ENCODE assay signal across 14 cellular contexts in genomic region chr1:24318238-24318987, GRCh38. TPM values are rescaled to one million over a fixed set of nuclear protein-coding genes. Genes with fewer than 3 reads are reported as not detected.
DNase-seq lines count a peak whose midpoint lies in the region; ATAC-seq and TF ChIP-seq lines count a peak whose summit lies in the region.
"Had no signal": no experiment of that assay in that cellular context is flagged by ENCODE, and none has a peak within 500 bp of the region (broad histone marks: within the 10 kb centered on the region; RNA-seq: fewer than 3 reads in every experiment).

No MANE protein-coding gene starts in this region.

- H3K27ac Mint-ChIP-seq in activated B cell treated with CpG ODN at 0.5 μM for 24 hours = peak overlapping the region; percentile 53

- no peak overlapping the region for H3K4me3 ChIP-seq in gastroesophageal sphincter
- H3K4me3 ChIP-seq in smooth muscle cell = no peak overlapping the region
- H3K4me3 ChIP-seq: heart right ventricle had no signal

- no peaks in the 10 kb centered on the region for H3K36me3 Mint-ChIP-seq in activated B cell treated with CpG ODN at 0.5 μM for 24 hours (ENCODE audit: low read depth)

- peaks cover 47% of the 10 kb centered on the region for H3K4me1 Mint-ChIP-seq in activated B cell treated with CpG ODN at 0.5 μM for 24 hours

- no peaks in the 10 kb centered on the region for H3K9me3 ChIP-seq in gastroesophageal sphincter
- H3K9me3 ChIP-seq in smooth muscle cell (replicated peaks; ENCODE audit: low read depth) = no peaks in the 10 kb centered on the region
- H3K9me3 ChIP-seq: heart right ventricle had no signal

- H3K79me2 ChIP-seq in smooth muscle cell (ENCODE audit: low read depth) = no peaks in the 10 kb centered on the region

- POLR2A ChIA-PET in activated B cell treated with CpG ODN at 0.5 μM for 24 hours (lab: Charles Lee) = interaction anchor here (0.6 kb wide), 1 partner anchor 1013 kb away, joined by 4 read pairs; no protein-coding TSS in a partner anchor

- no peaks in the 10 kb centered on the region for H4K20me1 ChIP-seq in smooth muscle cell (ENCODE audit: low read depth)

- H3K27me3 Mint-ChIP-seq in activated B cell treated with CpG ODN at 0.5 μM for 24 hours = peaks cover 35% of the 10 kb centered on the region

- H3K36me3 ChIP-seq in gastroesophageal sphincter (no peaks in the 10 kb centered on the region), smooth muscle cell (ENCODE audit: low read depth) (no peaks in the 10 kb centered on the region)
- H3K36me3 ChIP-seq: heart right ventricle had no signal

- 7 to 19% methylated on average over 2 to 3 of the region's 5 CpGs for WGBS in gastroesophageal sphincter (ENCODE audit: low coverage in 1 of 2), 2 donors
- 34% methylated on average over 5 of the region's 5 CpGs for WGBS in smooth muscle cell (ENCODE audit: low lambda C conversion rate)

- H3K27ac ChIP-seq in gastroesophageal sphincter (peak overlapping the region in 1 of 4 donors; percentile 38), smooth muscle cell (ENCODE audit: low read depth) (peak overlapping the region; percentile 8)
- H3K27ac ChIP-seq: heart right ventricle had no signal

- no peak overlapping the region for H3K9ac ChIP-seq in smooth muscle cell (ENCODE audit: low read depth)

- TF ChIP-seq CTCF in activated B cell treated with CpG ODN at 0.5 μM for 24 hours (IDR thresholded peaks at IDR 0.05) = no peak
- TF ChIP-seq CTCF in gastroesophageal sphincter (IDR thresholded peaks at IDR 0.05) = no peak
- TF ChIP-seq CTCF in smooth muscle cell (IDR thresholded peaks at IDR 0.05; ENCODE audit: borderline replicate concordance, insufficient read depth, poor library complexity, severe bottlenecking) = no peak

- CTCF ChIA-PET in activated B cell treated with CpG ODN at 0.5 μM for 24 hours (lab: Charles Lee) = interaction anchor here (1.9 kb wide), 1 partner anchor 73 kb away, joined by 4 read pairs; no protein-coding TSS in a partner anchor

- TF ChIP-seq POLR2A in gastroesophageal sphincter (IDR thresholded peaks at IDR 0.05) = no peak

- no peaks in the 10 kb centered on the region for H3K9me3 Mint-ChIP-seq in activated B cell treated with CpG ODN at 0.5 μM for 24 hours

- intact Hi-C loops in activated B cell treated with CpG ODN at 0.5 μM for 24 hours (cut with micrococcal nuclease) = no loop called here

- no peak overlapping the region for H2AFZ ChIP-seq in smooth muscle cell (ENCODE audit: low read depth)

- peak; percentile 32 for DNase-seq in DMS 273 (lab: John Stamatoyannopoulos, UW; ENCODE audit: unreplicated experiment)
- DNase-seq in DMS 273 treated with DMSO at 0.1 percent for 48 hours (lab: John Stamatoyannopoulos, UW) = no peak
- no peak for DNase-seq in activated B cell treated with CpG ODN at 0.5 μM for 24 hours
- DNase-seq in smooth muscle cell (lab: John Stamatoyannopoulos, UW; ENCODE audit: unreplicated experiment) = no peak
- DNase-seq in islet precursor cell = no peak
- DNase-seq in DMS53 treated with DMSO at 0.1 percent for 48 hours (lab: John Stamatoyannopoulos, UW; ENCODE audit: unreplicated experiment) = no peak
- DNase-seq: cerebellar nuclear complex; heart right ventricle; MV-4-11; stimulated activated CD4-positive, alpha-beta T cell treated with anti-CD3 and anti-CD28 coated beads, Interleukin-2, amount 100 ng/mL, for 48 hours; T-helper 2 cell had no signal

- no peak for TF ChIP-seq EP300 in gastroesophageal sphincter (IDR thresholded peaks at IDR 0.05)

- H3F3A ChIP-seq in smooth muscle cell (ENCODE audit: low read depth) = peaks cover 4% of the 10 kb centered on the region

- ATAC-seq in activated B cell treated with CpG ODN at 0.5 μM for 24 hours (ENCODE audit: low read depth) (no peak), gastroesophageal sphincter (peak; percentile 32), GM21526 (IDR thresholded peaks at IDR 0.05; ENCODE audit: low FRiP score, unreplicated experiment) (no peak)

- H3K4me1 ChIP-seq in gastroesophageal sphincter (peaks cover 0 to 40% (median 10%) of the 10 kb centered on the region in 3 donors), smooth muscle cell (ENCODE audit: low read depth) (peaks cover 32% of the 10 kb centered on the region)

- peak overlapping the region; percentile 41 for H3K4me2 ChIP-seq in smooth muscle cell

- peak overlapping the region; percentile 25 for H3K4me3 Mint-ChIP-seq in activated B cell treated with CpG ODN at 0.5 μM for 24 hours

- peaks cover 56% of the 10 kb centered on the region for H3K27me3 ChIP-seq in gastroesophageal sphincter
- no peaks in the 10 kb centered on the region for H3K27me3 ChIP-seq in smooth muscle cell (ENCODE audit: low read depth)

RNA-seq across cellular contexts. Expression of gene GRHL3, which starts 0.7 kb away (rescaled TPM):
- total RNA-seq in activated B cell treated with CpG ODN at 0.5 μM for 24 hours (0.64 and 0.78 TPM in 2 replicates), gastroesophageal sphincter (1 to 10 TPM in 1 of 4 donors, under 1 TPM in 2, not detected in 1; 0.13 to 4.9 (median 0.31) TPM), smooth muscle cell (5.6 and 10.5 TPM in 2 replicates)
- 0.87 and 4.9 TPM in 2 replicates for polyA plus RNA-seq in smooth muscle cell
- total RNA-seq: heart right ventricle had no signal
- polyA plus RNA-seq: neural cell had no signal
